In genomic region chr1:53145051-53145600, GRCh38 we compare ENCODE assay signal across 28 cellular contexts. TPM values are rescaled to one million over a fixed set of nuclear protein-coding genes. Genes with fewer than 3 reads are reported as not detected.
A peak's percentile ranks its signal among the peaks of the same experiment; 100 is the strongest.
DNase-seq lines count a peak whose midpoint lies in the region; ATAC-seq and TF ChIP-seq lines count a peak whose summit lies in the region.
"Had no signal": no experiment of that assay in that cellular context is flagged by ENCODE, and none has a peak within 500 bp of the region (broad histone marks: within the 10 kb centered on the region; RNA-seq: fewer than 3 reads in every experiment).

No MANE protein-coding gene starts in this region.

- ATAC-seq in RWPE2 (ENCODE audit: low read depth), result no peak
- no peak for ATAC-seq in gastroesophageal sphincter
- ATAC-seq: activated CD8-positive, alpha-beta T cell treated with anti-CD3 and anti-CD28 coated beads for 36 hours; natural killer cell treated with Interleukin-12 subunit alpha and Interleukin-12 subunit beta and Interleukin-15 and Interleukin-18, amount 100 ng/mL, for 72 hours; stimulated activated effector memory CD8-positive, alpha-beta T cell treated with anti-CD3 and anti-CD28 coated beads, Interleukin-12 subunit alpha, Interleukin-12 subunit beta, amount 100 ng/mL, for 72 hours had no signal

- H3K9me3 ChIP-seq in A673 (ENCODE audit: low read depth, low read length, poor library complexity, severe bottlenecking) (no peaks in the 10 kb centered on the region), RWPE2 (ENCODE audit: severe bottlenecking) (no peaks in the 10 kb centered on the region), gastroesophageal sphincter (no peaks in the 10 kb centered on the region)
- H3K9me3 ChIP-seq: HAP-1, tibial nerve had no signal

- peak overlapping the region; percentile 77 for H3K27ac ChIP-seq in A673 (ENCODE audit: low read depth, low read length, poor library complexity, severe bottlenecking)
- peak overlapping the region; percentile 65 for H3K27ac ChIP-seq in RWPE2 (ENCODE audit: poor library complexity, severe bottlenecking)
- H3K27ac ChIP-seq in gastroesophageal sphincter, result peak overlapping the region in 3 of 4 donors; percentile 77 to 89 (median 83)
- H3K27ac ChIP-seq: HL-60 had no signal

- 81 to 91% methylated on average over 4 to 11 of the region's 11 CpGs for WGBS in gastroesophageal sphincter (ENCODE audit: low coverage in 1 of 2), 2 donors

- H3K27me3 ChIP-seq in A673 (replicated peaks; ENCODE audit: insufficient read depth, low read depth, low read length, poor library complexity), result no peaks in the 10 kb centered on the region
- H3K27me3 ChIP-seq in RWPE2 (ENCODE audit: insufficient read depth, poor library complexity, severe bottlenecking), result no peaks in the 10 kb centered on the region
- no peaks in the 10 kb centered on the region for H3K27me3 ChIP-seq in gastroesophageal sphincter
- H3K27me3 ChIP-seq: tibial nerve had no signal

- TF ChIP-seq EP300 in gastroesophageal sphincter (IDR thresholded peaks at IDR 0.05), result no peak

- peaks cover 25% of the 10 kb centered on the region for H3K4me1 ChIP-seq in A673 (ENCODE audit: insufficient read depth, low read length, poor library complexity, severe bottlenecking)
- peaks cover 26% of the 10 kb centered on the region for H3K4me1 ChIP-seq in RWPE2 (ENCODE audit: insufficient read depth, poor library complexity, severe bottlenecking)
- peaks cover 0 to 39% (median 9%) of the 10 kb centered on the region in 3 donors for H3K4me1 ChIP-seq in gastroesophageal sphincter

- no peaks in the 10 kb centered on the region for H3K36me3 Mint-ChIP-seq in progenitor cell of endocrine pancreas (ENCODE audit: insufficient read depth)
- H3K36me3 Mint-ChIP-seq: activated naive CD8-positive, alpha-beta T cell treated with anti-CD3 and anti-CD28 coated beads for 36 hours; immature natural killer cell; natural killer cell treated with Interleukin-12 subunit alpha and Interleukin-12 subunit beta and Interleukin-15 and Interleukin-18, amount 100 ng/mL, for 72 hours; stimulated activated effector memory CD8-positive, alpha-beta T cell treated with anti-CD3 and anti-CD28 coated beads, Interleukin-12 subunit alpha, Interleukin-12 subunit beta, amount 100 ng/mL, for 72 hours had no signal

- H3K36me3 ChIP-seq in A673 (ENCODE audit: insufficient read depth, low read length, poor library complexity, severe bottlenecking) (no peaks in the 10 kb centered on the region), RWPE2 (ENCODE audit: low read depth) (no peaks in the 10 kb centered on the region), gastroesophageal sphincter (no peaks in the 10 kb centered on the region)
- H3K36me3 ChIP-seq: HAP-1, tibial nerve had no signal

- H3K27ac Mint-ChIP-seq in progenitor cell of endocrine pancreas, result peak overlapping the region; percentile 60
- H3K27ac Mint-ChIP-seq: activated CD8-positive, alpha-beta T cell treated with anti-CD3 and anti-CD28 coated beads for 36 hours; activated naive CD8-positive, alpha-beta T cell treated with anti-CD3 and anti-CD28 coated beads for 36 hours; immature natural killer cell; natural killer cell treated with Interleukin-12 subunit alpha and Interleukin-12 subunit beta and Interleukin-15 and Interleukin-18, amount 100 ng/mL, for 72 hours; stimulated activated effector memory CD8-positive, alpha-beta T cell treated with anti-CD3 and anti-CD28 coated beads, Interleukin-12 subunit alpha, Interleukin-12 subunit beta, amount 100 ng/mL, for 72 hours had no signal

- CTCF ChIA-PET in A673 (lab: Charles Lee), result interaction anchor here (0.6 kb wide), 1 partner anchor 263 kb away, joined by 4 read pairs; no protein-coding TSS in a partner anchor

- TF ChIP-seq CTCF in A673 (conservative IDR thresholded peaks at IDR 0.05; ENCODE audit: low read depth, low read length) (no peak), RWPE2 (IDR thresholded peaks at IDR 0.05; ENCODE audit: poor library complexity, severe bottlenecking) (no peak), gastroesophageal sphincter (IDR thresholded peaks at IDR 0.05) (no peak), progenitor cell of endocrine pancreas (IDR thresholded peaks at IDR 0.05; ENCODE audit: unreplicated experiment) (no peak)

- no peaks in the 10 kb centered on the region for H3K9me3 Mint-ChIP-seq in progenitor cell of endocrine pancreas (ENCODE audit: low read depth)
- H3K9me3 Mint-ChIP-seq: activated CD8-positive, alpha-beta T cell treated with anti-CD3 and anti-CD28 coated beads for 36 hours; activated naive CD8-positive, alpha-beta T cell treated with anti-CD3 and anti-CD28 coated beads for 36 hours; immature natural killer cell; natural killer cell treated with Interleukin-12 subunit alpha and Interleukin-12 subunit beta and Interleukin-15 and Interleukin-18, amount 100 ng/mL, for 72 hours; stimulated activated effector memory CD8-positive, alpha-beta T cell treated with anti-CD3 and anti-CD28 coated beads, Interleukin-12 subunit alpha, Interleukin-12 subunit beta, amount 100 ng/mL, for 72 hours had no signal

- TF ChIP-seq POLR2A in gastroesophageal sphincter (IDR thresholded peaks at IDR 0.05), result no peak

- H3K4me3 Mint-ChIP-seq in progenitor cell of endocrine pancreas (ENCODE audit: low read depth), result no peak overlapping the region
- H3K4me3 Mint-ChIP-seq: activated CD8-positive, alpha-beta T cell treated with anti-CD3 and anti-CD28 coated beads for 36 hours; activated naive CD8-positive, alpha-beta T cell treated with anti-CD3 and anti-CD28 coated beads for 36 hours; immature natural killer cell; natural killer cell treated with Interleukin-12 subunit alpha and Interleukin-12 subunit beta and Interleukin-15 and Interleukin-18, amount 100 ng/mL, for 72 hours; stimulated activated effector memory CD8-positive, alpha-beta T cell treated with anti-CD3 and anti-CD28 coated beads, Interleukin-12 subunit alpha, Interleukin-12 subunit beta, amount 100 ng/mL, for 72 hours had no signal

- peaks cover 54% of the 10 kb centered on the region for H3K27me3 Mint-ChIP-seq in progenitor cell of endocrine pancreas
- H3K27me3 Mint-ChIP-seq: activated CD8-positive, alpha-beta T cell treated with anti-CD3 and anti-CD28 coated beads for 36 hours; activated naive CD8-positive, alpha-beta T cell treated with anti-CD3 and anti-CD28 coated beads for 36 hours; natural killer cell treated with Interleukin-12 subunit alpha and Interleukin-12 subunit beta and Interleukin-15 and Interleukin-18, amount 100 ng/mL, for 72 hours had no signal

- no peak for DNase-seq in A673 (ENCODE audit: low spot score)
- no peak for DNase-seq in RWPE2 (ENCODE audit: low spot score)
- DNase-seq in progenitor cell of endocrine pancreas (ENCODE audit: low spot score, unreplicated experiment), result no peak
- DNase-seq in NCI-H2029 treated with DMSO at 0.1 percent for 48 hours (lab: John Stamatoyannopoulos, UW), result no peak
- DNase-seq in AG20443 (ENCODE audit: low spot score), result no peak
- DNase-seq in midbrain (lab: John Stamatoyannopoulos, UW), result no peak
- no peak for DNase-seq in mesenteric fat pad (ENCODE audit: low spot score)
- DNase-seq: activated CD4-positive, CD25-positive, alpha-beta regulatory T cell; activated CD8-positive, alpha-beta T cell treated with anti-CD3 and anti-CD28 coated beads for 36 hours; activated naive CD8-positive, alpha-beta T cell treated with anti-CD3 and anti-CD28 coated beads for 36 hours; activated T-cell treated with anti-CD3 and anti-CD28 coated beads, Interleukin-2, amount 50 U/mL, for 48 hours; dermis blood vessel endothelial cell; glutamatergic neuron; immature natural killer cell; MV-4-11; NCI-H1930; NCI-H510A; SHP77 treated with DMSO at 0.1 percent for 48 hours; T-helper 2 cell had no signal

- no TSS peak for BruUV-seq in A673 (replicated peaks; lab: Mats Ljungman, UMichigan)

- intact Hi-C loops in A673 (cut with micrococcal nuclease; ENCODE audit: unreplicated experiment), result no loop called here

- H3K4me1 Mint-ChIP-seq in progenitor cell of endocrine pancreas (ENCODE audit: low read depth), result peaks cover 16% of the 10 kb centered on the region
- H3K4me1 Mint-ChIP-seq: activated naive CD8-positive, alpha-beta T cell treated with anti-CD3 and anti-CD28 coated beads for 36 hours; immature natural killer cell; stimulated activated effector memory CD8-positive, alpha-beta T cell treated with anti-CD3 and anti-CD28 coated beads, Interleukin-12 subunit alpha, Interleukin-12 subunit beta, amount 100 ng/mL, for 72 hours had no signal

- H3K4me3 ChIP-seq in A673 (ENCODE audit: low read depth, low read length, poor library complexity, severe bottlenecking) (no peak overlapping the region), RWPE2 (ENCODE audit: severe bottlenecking) (no peak overlapping the region), gastroesophageal sphincter (no peak overlapping the region)
- H3K4me3 ChIP-seq: HAP-1, lung, tibial nerve had no signal

- POLR2A ChIA-PET in A673 (lab: Charles Lee; ENCODE audit: low non-redundant PET), result interaction anchor here (0.7 kb wide), 1 partner anchor 361 kb away, joined by 3 read pairs; no protein-coding TSS in a partner anchor

RNA-seq across cellular contexts. Expression of gene SLC1A7, which starts 2.7 kb away (rescaled TPM):
- total RNA-seq in A673 (2021) (not detected in 2 replicates), gastroesophageal sphincter (1 to 10 TPM in 1 of 4 donors, under 1 TPM in 2, not detected in 1; 0.54 to 1.6 (median 0.62) TPM), progenitor cell of endocrine pancreas (not detected in 2 replicates), mesenteric fat pad (0.42 TPM)
- total RNA-seq: activated CD8-positive, alpha-beta T cell treated with anti-CD3 and anti-CD28 coated beads for 36 hours; activated naive CD8-positive, alpha-beta T cell treated with anti-CD3 and anti-CD28 coated beads for 36 hours; dermis blood vessel endothelial cell; epithelial cell of proximal tubule; pulmonary artery endothelial cell had no signal

RNA-seq across cellular contexts. Expression of gene CPT2, which starts 51.5 kb away (rescaled TPM):
- total RNA-seq in A673 (2021) (17.0 and 18.7 TPM in 2 replicates), gastroesophageal sphincter (10 to 100 TPM; 15.3 to 19.9 (median 17.2) TPM), progenitor cell of endocrine pancreas (21.7 and 21.9 TPM in 2 replicates), mesenteric fat pad (17.5 TPM)
